ENCODE assay signal across 21 cellular contexts in the genomic region with DNA sequence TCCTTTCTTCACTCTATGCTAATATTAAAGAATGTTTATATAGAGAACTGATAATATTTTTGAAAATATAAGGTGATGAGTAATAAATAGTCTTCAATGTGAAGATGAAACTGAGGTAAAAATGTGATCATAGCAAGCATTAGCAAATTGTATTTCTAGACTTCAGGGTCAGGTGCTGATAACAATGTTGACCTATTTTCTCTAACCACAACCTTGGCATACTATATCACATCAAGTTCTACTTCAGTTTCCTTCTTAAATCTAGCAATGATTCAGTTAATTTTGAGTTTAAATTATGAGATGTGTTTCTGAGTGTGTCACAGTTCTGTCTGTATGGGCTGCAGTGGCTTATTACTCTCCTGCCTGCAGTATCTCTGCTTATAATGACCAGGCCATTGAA.
DNase-seq lines count a peak whose midpoint lies in the region; ATAC-seq, FAIRE-seq and TF ChIP-seq lines count a peak whose summit lies in the region.
"Had no signal": no experiment of that assay in that cellular context is flagged by ENCODE, and none has a peak within 500 bp of the region (broad histone marks: within the 10 kb centered on the region; RNA-seq: fewer than 3 reads in every experiment).

No MANE protein-coding gene starts in this region.

- H4K20me1 ChIP-seq in DND-41 (ENCODE audit: insufficient read depth, low read length): no peaks in the 10 kb centered on the region

- H3K27ac ChIP-seq in DND-41 (ENCODE audit: low read length): no peak overlapping the region
- H3K27ac ChIP-seq: A549 had no signal

- DNase-seq in DND-41 (no peak), iris pigment epithelial cell (ENCODE audit: low read depth) (peak; percentile 47), RCC 7860 (ENCODE audit: low spot score) (no peak), Calu3 (no peak), nephron progenitor cell (no peak)
- DNase-seq: MG63, NCI-H1048, NCI-H1436, NCI-H1930, NCI-H510A, SIG-M5, SK-N-SH had no signal

- CTCF ChIA-PET in Calu3 (lab: Charles Lee): interaction anchor here (0.6 to 0.7 kb wide), 2 partner anchors 64 to 230 kb away, joined by 3 read pairs; no protein-coding TSS in a partner anchor

- TF ChIP-seq CTCF in DND-41 (IDR thresholded peaks at IDR 0.05; ENCODE audit: borderline replicate concordance, extremely low read depth, low read length, poor library complexity, severe bottlenecking): no peak
- TF ChIP-seq CTCF in Calu3 (IDR thresholded peaks at IDR 0.05; ENCODE audit: unreplicated experiment): no peak
- no peak for TF ChIP-seq CTCF in nephron progenitor cell (IDR thresholded peaks at IDR 0.05)

- no peaks in the 10 kb centered on the region for H3K9me3 Mint-ChIP-seq in Calu3 (ENCODE audit: low read depth, unreplicated experiment)
- no peaks in the 10 kb centered on the region for H3K9me3 Mint-ChIP-seq in nephron progenitor cell
- H3K9me3 Mint-ChIP-seq: CD14-positive monocyte had no signal

- H3K4me1 ChIP-seq in DND-41 (ENCODE audit: insufficient read depth, low read length): no peaks in the 10 kb centered on the region
- H3K4me1 ChIP-seq: A549 had no signal

- H3K27me3 Mint-ChIP-seq in Calu3 (ENCODE audit: unreplicated experiment) (no peaks in the 10 kb centered on the region), nephron progenitor cell (ENCODE audit: low read depth, poor library complexity) (no peaks in the 10 kb centered on the region)
- H3K27me3 Mint-ChIP-seq: B cell had no signal

- no peaks in the 10 kb centered on the region for H3K79me2 ChIP-seq in DND-41 (ENCODE audit: insufficient read depth, low read length)

- H3K4me3 Mint-ChIP-seq in Calu3 (ENCODE audit: low read depth, unreplicated experiment) (no peak overlapping the region), nephron progenitor cell (no peak overlapping the region)
- H3K4me3 Mint-ChIP-seq: B cell, CD14-positive monocyte had no signal

- peaks cover 13% of the 10 kb centered on the region for H3K36me3 ChIP-seq in DND-41 (ENCODE audit: insufficient read depth, low read length)
- H3K36me3 ChIP-seq: MG63 had no signal

- no peak overlapping the region for H2AFZ ChIP-seq in DND-41 (ENCODE audit: low read depth, low read length)

- no peaks in the 10 kb centered on the region for H3K9me3 ChIP-seq in DND-41 (ENCODE audit: insufficient read depth, low read length, severe bottlenecking)
- H3K9me3 ChIP-seq: A549, MG63, SK-N-SH had no signal

- ATAC-seq in DND-41 (ENCODE audit: insufficient read depth, low read depth) (peak; percentile 37; the same call in 1 of the 3 replicates), HG02610 (IDR thresholded peaks at IDR 0.05; ENCODE audit: unreplicated experiment) (peak; percentile 75), GM19023 (IDR thresholded peaks at IDR 0.05; ENCODE audit: unreplicated experiment) (no peak)
- ATAC-seq: A549, HCT116 had no signal

- FAIRE-seq in TTC549 (lab: Jason Lieb, UNC) (peak; percentile 38), RCC 7860 (lab: Jason Lieb, UNC) (no peak)
- FAIRE-seq: A549, GM12891, H1 had no signal

- H3K9ac ChIP-seq in DND-41 (ENCODE audit: low read depth, low read length): no peak overlapping the region
- H3K9ac ChIP-seq: SK-N-SH had no signal

- no peaks in the 10 kb centered on the region for H3K27me3 ChIP-seq in DND-41 (ENCODE audit: insufficient read depth, low read length, poor library complexity)
- H3K27me3 ChIP-seq: MG63 had no signal

- H3K4me1 Mint-ChIP-seq in Calu3 (ENCODE audit: low read depth, unreplicated experiment) (peaks cover 13% of the 10 kb centered on the region), nephron progenitor cell (no peaks in the 10 kb centered on the region)
- H3K4me1 Mint-ChIP-seq: B cell had no signal

- no TSS peak for BruUV-seq in Calu3 (replicated peaks; lab: Mats Ljungman, UMichigan)

- H3K27ac Mint-ChIP-seq in Calu3 (ENCODE audit: unreplicated experiment): no peak overlapping the region
- no peak overlapping the region for H3K27ac Mint-ChIP-seq in nephron progenitor cell
- H3K27ac Mint-ChIP-seq: B cell had no signal

- H3K36me3 Mint-ChIP-seq in Calu3 (ENCODE audit: insufficient read depth, unreplicated experiment) (no peaks in the 10 kb centered on the region), nephron progenitor cell (ENCODE audit: low read depth) (peaks cover 31% of the 10 kb centered on the region)

- intact Hi-C loops in Calu3 (cut with micrococcal nuclease; ENCODE audit: unreplicated experiment): no loop called here

- H3K4me2 ChIP-seq in DND-41 (ENCODE audit: insufficient read depth, low read length): no peak overlapping the region
- H3K4me2 ChIP-seq: A549, SK-N-SH had no signal

- no peak overlapping the region for H3K4me3 ChIP-seq in DND-41 (ENCODE audit: low read depth in 1 of 2, low read length in 2 of 2)
- H3K4me3 ChIP-seq: A549, MG63 had no signal
